2 cellular contexts compared by ENCODE assay signal in the genomic region with DNA sequence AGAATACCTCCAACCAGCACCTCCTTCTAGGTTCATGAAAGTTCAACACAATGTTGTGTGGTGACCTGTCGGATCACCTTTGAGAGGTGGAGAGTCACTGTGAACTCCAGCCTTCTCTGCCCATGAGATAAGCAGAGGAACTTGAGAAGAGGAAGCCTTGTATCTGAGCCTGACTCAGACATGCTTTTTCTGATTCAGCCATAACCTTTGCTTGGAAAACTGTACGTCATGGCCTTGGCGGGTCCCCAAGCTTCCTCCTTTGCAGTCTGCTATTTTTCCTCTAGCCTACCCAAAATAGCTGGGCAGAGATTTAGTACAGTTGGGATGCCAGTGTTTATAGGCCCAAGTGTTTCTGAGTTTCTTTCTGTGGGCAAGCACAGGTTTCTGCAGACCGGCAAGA.
TF ChIP-seq lines count a peak whose summit lies in the region.

No MANE protein-coding gene starts in this region.

TF ChIP-seq in IMR-90, 13 proteins besides CTCF, POLR2A, EP300 and RAD21 (continued from another document):
- TF ChIP-seq MAFK (IDR thresholded peaks at IDR 0.05; ENCODE audit: low read depth, low read length) = no peak
- no peak for TF ChIP-seq MXI1 (IDR thresholded peaks at IDR 0.05; ENCODE audit: borderline replicate concordance, low read depth, low read length)
- TF ChIP-seq FOS (IDR thresholded peaks at IDR 0.05; ENCODE audit: low read depth, low read length) = no peak
- no peak for TF ChIP-seq RFX5 (IDR thresholded peaks at IDR 0.05; ENCODE audit: low read depth, low read length)
- no peak for TF ChIP-seq RCOR1 (IDR thresholded peaks at IDR 0.05; ENCODE audit: insufficient replicate concordance, low read length)
- TF ChIP-seq, protein P1, sequence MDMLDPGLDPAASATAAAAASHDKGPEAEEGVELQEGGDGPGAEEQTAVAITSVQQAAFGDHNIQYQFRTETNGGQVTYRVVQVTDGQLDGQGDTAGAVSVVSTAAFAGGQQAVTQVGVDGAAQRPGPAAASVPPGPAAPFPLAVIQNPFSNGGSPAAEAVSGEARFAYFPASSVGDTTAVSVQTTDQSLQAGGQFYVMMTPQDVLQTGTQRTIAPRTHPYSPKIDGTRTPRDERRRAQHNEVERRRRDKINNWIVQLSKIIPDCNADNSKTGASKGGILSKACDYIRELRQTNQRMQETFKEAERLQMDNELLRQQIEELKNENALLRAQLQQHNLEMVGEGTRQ (IDR thresholded peaks at IDR 0.05; ENCODE audit: low read depth, low read length) = no peak
- no peak for TF ChIP-seq MAZ (IDR thresholded peaks at IDR 0.05; ENCODE audit: borderline replicate concordance, low read depth, low read length)
- TF ChIP-seq, protein P2, sequence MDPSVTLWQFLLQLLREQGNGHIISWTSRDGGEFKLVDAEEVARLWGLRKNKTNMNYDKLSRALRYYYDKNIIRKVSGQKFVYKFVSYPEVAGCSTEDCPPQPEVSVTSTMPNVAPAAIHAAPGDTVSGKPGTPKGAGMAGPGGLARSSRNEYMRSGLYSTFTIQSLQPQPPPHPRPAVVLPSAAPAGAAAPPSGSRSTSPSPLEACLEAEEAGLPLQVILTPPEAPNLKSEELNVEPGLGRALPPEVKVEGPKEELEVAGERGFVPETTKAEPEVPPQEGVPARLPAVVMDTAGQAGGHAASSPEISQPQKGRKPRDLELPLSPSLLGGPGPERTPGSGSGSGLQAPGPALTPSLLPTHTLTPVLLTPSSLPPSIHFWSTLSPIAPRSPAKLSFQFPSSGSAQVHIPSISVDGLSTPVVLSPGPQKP (IDR thresholded peaks at IDR 0.05; ENCODE audit: borderline replicate concordance, low read depth, low read length) = no peak
- TF ChIP-seq NFE2L2 (IDR thresholded peaks at IDR 0.05; ENCODE audit: low read depth, low read length) = no peak

TF ChIP-seq in K562, 482 proteins besides CTCF, POLR2A, EP300 and RAD21 (continued from another document):
- TF ChIP-seq, protein P3, sequence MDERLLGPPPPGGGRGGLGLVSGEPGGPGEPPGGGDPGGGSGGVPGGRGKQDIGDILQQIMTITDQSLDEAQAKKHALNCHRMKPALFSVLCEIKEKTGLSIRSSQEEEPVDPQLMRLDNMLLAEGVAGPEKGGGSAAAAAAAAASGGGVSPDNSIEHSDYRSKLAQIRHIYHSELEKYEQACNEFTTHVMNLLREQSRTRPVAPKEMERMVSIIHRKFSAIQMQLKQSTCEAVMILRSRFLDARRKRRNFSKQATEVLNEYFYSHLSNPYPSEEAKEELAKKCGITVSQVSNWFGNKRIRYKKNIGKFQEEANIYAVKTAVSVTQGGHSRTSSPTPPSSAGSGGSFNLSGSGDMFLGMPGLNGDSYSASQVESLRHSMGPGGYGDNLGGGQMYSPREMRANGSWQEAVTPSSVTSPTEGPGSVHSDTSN (CRISPR knock-in tag; IDR thresholded peaks at IDR 0.05; ENCODE audit: low read depth) = no peak
- TF ChIP-seq, protein P3 (tag; conservative IDR thresholded peaks at IDR 0.05; ENCODE audit: low read depth) = no peak
